21 cellular contexts compared by ENCODE assay signal in genomic region chr7:149637911-149638565, GRCh38.
"Had no signal": no experiment of that assay in that cellular context is flagged by ENCODE, and none has a peak within 500 bp of the region (broad histone marks: within the 10 kb centered on the region; RNA-seq: fewer than 3 reads in every experiment).

No MANE protein-coding gene starts in this region.

- H3K9me3 Mint-ChIP-seq: endodermal cell, natural killer cell, neural progenitor cell had no signal

- DNase-seq: effector CD4-positive, alpha-beta T cell; endodermal cell; erythroblast; foreskin melanocyte; left colon; mammary epithelial cell; mucosa of descending colon; natural killer cell; occipital lobe; psoas muscle; retina; sigmoid colon; small intestine; stimulated activated CD4-positive, alpha-beta T cell treated with anti-CD3 and anti-CD28 coated beads, Interleukin-12 subunit alpha, Interleukin-12 subunit beta, amount 100 ng/mL, for 4 hours; stimulated activated CD4-positive, alpha-beta T cell treated with anti-CD3 and anti-CD28 coated beads, Interleukin-2, amount 100 ng/mL, for 48 hours; stimulated activated naive CD4-positive, alpha-beta T cell treated with Interleukin-2 at 50 U/mL for 16 hours; trophoblast cell had no signal

- ATAC-seq: left colon, mucosa of descending colon, natural killer cell, psoas muscle had no signal

- H3K27ac ChIP-seq: coronary artery, hepatocyte, neural progenitor cell, parathyroid adenoma, psoas muscle, sigmoid colon had no signal

- H3K4me1 ChIP-seq: neural progenitor cell, parathyroid adenoma, psoas muscle, sigmoid colon had no signal

- H3K36me3 ChIP-seq: neural progenitor cell, sigmoid colon had no signal

- H3K9me3 ChIP-seq: mucosa of descending colon, psoas muscle, sigmoid colon had no signal

- H3K36me3 Mint-ChIP-seq: natural killer cell, neural progenitor cell had no signal

- H3K27me3 ChIP-seq: sigmoid colon had no signal

- H3K27ac Mint-ChIP-seq: endodermal cell, natural killer cell, neural progenitor cell had no signal

- H3K4me1 Mint-ChIP-seq: endodermal cell, natural killer cell, neural progenitor cell had no signal

- H3K4me3 Mint-ChIP-seq: endodermal cell, natural killer cell, neural progenitor cell had no signal

- H3K4me3 ChIP-seq: coronary artery, hepatocyte, mucosa of descending colon, neural progenitor cell, psoas muscle, sigmoid colon had no signal
